ENCODE assay signal across 8 cellular contexts in genomic region chr5:180808461-180809000, GRCh38. TPM values are rescaled to one million over a fixed set of nuclear protein-coding genes. Genes with fewer than 3 reads are reported as not detected.
DNase-seq lines count a peak whose midpoint lies in the region; ATAC-seq and TF ChIP-seq lines count a peak whose summit lies in the region.

No MANE protein-coding gene starts in this region.

- no peaks in the 10 kb centered on the region for H3K27me3 Mint-ChIP-seq in activated T-helper 2 cell treated with anti-CD3 and anti-CD28 coated beads, Interferon-gamma antibody, Interleukin-2, Interleukin-4, amounts not matched to agents 10 μg/mL and 5 μg/mL and 100 μg/mL, durations not matched to agents 14 hours and 24 hours and 36 hours (ENCODE audit: low read depth)

- no peak for TF ChIP-seq POLR2A in testis (IDR thresholded peaks at IDR 0.05)

- H3K4me1 ChIP-seq in left lung (peaks cover 42 to 77% of the 10 kb centered on the region in 2 donors), testis (peaks cover 65% of the 10 kb centered on the region), aorta (ENCODE audit: control insufficient read depth in 1 of 2, insufficient read depth in 2 of 2, low read length in 2 of 2) (peaks cover 5 to 15% of the 10 kb centered on the region in 2 donors)

- peak; percentile 3 for DNase-seq in activated CD4-positive, alpha-beta T cell treated with anti-CD3 and anti-CD28 coated beads for 48 hours
- no peak for DNase-seq in activated CD4-positive, alpha-beta T cell treated with anti-CD3 and anti-CD28 coated beads, Interleukin-2, amount 50 U/mL, for 4 hours
- no peak for DNase-seq in activated T-helper 2 cell treated with anti-CD3 and anti-CD28 coated beads, Interferon-gamma antibody, Interleukin-2, Interleukin-4, amounts not matched to agents 10 μg/mL and 5 μg/mL and 100 μg/mL, durations not matched to agents 14 hours and 24 hours and 36 hours (ENCODE audit: low spot score)
- DNase-seq in left lung = peak in 1 of 2 donors; percentile 30
- DNase-seq in testis = peak; percentile 12
- no peak for DNase-seq in putamen (ENCODE audit: low spot score)
- DNase-seq in DMS 273 (lab: John Stamatoyannopoulos, UW; ENCODE audit: unreplicated experiment) = no peak
- no peak for DNase-seq in aorta

- H3K27me3 ChIP-seq in left lung (no peaks in the 10 kb centered on the region), testis (no peaks in the 10 kb centered on the region), aorta (ENCODE audit: control insufficient read depth in 1 of 2, insufficient read depth in 2 of 2, low read length in 1 of 2) (no peaks in the 10 kb centered on the region)

- no peaks in the 10 kb centered on the region for H3K9me3 ChIP-seq in left lung
- no peaks in the 10 kb centered on the region for H3K9me3 ChIP-seq in testis
- H3K9me3 ChIP-seq in aorta (ENCODE audit: control insufficient read depth, low read length) = no peaks in the 10 kb centered on the region

- H3K36me3 ChIP-seq in left lung (peaks cover 0 to 21% of the 10 kb centered on the region in 2 donors), testis (ENCODE audit: low read depth, missing control alignments) (no peaks in the 10 kb centered on the region), aorta (ENCODE audit: control insufficient read depth in 1 of 2, insufficient read depth in 2 of 2, low read length in 1 of 2) (no peaks in the 10 kb centered on the region)

- TF ChIP-seq CTCF in left lung (IDR thresholded peaks at IDR 0.05) = no peak
- no peak for TF ChIP-seq CTCF in testis (IDR thresholded peaks at IDR 0.05)

- H3K4me3 ChIP-seq in left lung (peak overlapping the region; percentile 65 to 99), testis (no peak overlapping the region), aorta (ENCODE audit: low read length in 2 of 2) (peak overlapping the region in 1 of 2 donors; percentile 43)

- H3K4me3 Mint-ChIP-seq in activated T-helper 2 cell treated with anti-CD3 and anti-CD28 coated beads, Interferon-gamma antibody, Interleukin-2, Interleukin-4, amounts not matched to agents 10 μg/mL and 5 μg/mL and 100 μg/mL, durations not matched to agents 14 hours and 24 hours and 36 hours (ENCODE audit: low read depth) = peak overlapping the region; percentile 79

- peak overlapping the region; percentile 99 for H3K27ac Mint-ChIP-seq in activated T-helper 2 cell treated with anti-CD3 and anti-CD28 coated beads, Interferon-gamma antibody, Interleukin-2, Interleukin-4, amounts not matched to agents 10 μg/mL and 5 μg/mL and 100 μg/mL, durations not matched to agents 14 hours and 24 hours and 36 hours

- H3K27ac ChIP-seq in left lung (peak overlapping the region; percentile 97 to 100), testis (peak overlapping the region; percentile 72 to 100), aorta (ENCODE audit: low read depth in 1 of 2, low read length in 2 of 2) (peak overlapping the region in 1 of 2 donors; percentile 22)

- no peaks in the 10 kb centered on the region for H3K9me3 Mint-ChIP-seq in activated T-helper 2 cell treated with anti-CD3 and anti-CD28 coated beads, Interferon-gamma antibody, Interleukin-2, Interleukin-4, amounts not matched to agents 10 μg/mL and 5 μg/mL and 100 μg/mL, durations not matched to agents 14 hours and 24 hours and 36 hours

- intact Hi-C loops in activated T-helper 2 cell treated with anti-CD3 and anti-CD28 coated beads, Interferon-gamma antibody, Interleukin-2, Interleukin-4, amounts not matched to agents 10 μg/mL and 5 μg/mL and 100 μg/mL, durations not matched to agents 14 hours and 24 hours and 36 hours (cut with micrococcal nuclease) = loop anchor here (5.0 kb wide), 1 partner anchor 1186 kb away; the partner anchor contains the start of gene HNRNPH1
- intact Hi-C loops in left lung (cut with DNase I) (no loop called here), testis (cut with DNase I; ENCODE audit: low total_unique reads) (no loop called here), aorta (cut with DNase I) (loop anchor here in 1 of 2 donors (10.0 kb wide), 1 partner anchor 436 kb away; the partner anchor contains the start of gene RACK1)

- 62 to 70% methylated on average over 5 of the region's 5 CpGs for WGBS in testis, 2 donors
- 58 to 72% methylated on average over 5 of the region's 5 CpGs for WGBS in aorta, 2 donors

- peaks cover 65% of the 10 kb centered on the region for H3K4me1 Mint-ChIP-seq in activated T-helper 2 cell treated with anti-CD3 and anti-CD28 coated beads, Interferon-gamma antibody, Interleukin-2, Interleukin-4, amounts not matched to agents 10 μg/mL and 5 μg/mL and 100 μg/mL, durations not matched to agents 14 hours and 24 hours and 36 hours (ENCODE audit: low read depth)

- ATAC-seq in left lung (no peak), aorta (ENCODE audit: low FRiP score) (no peak)

- H3K36me3 Mint-ChIP-seq in activated T-helper 2 cell treated with anti-CD3 and anti-CD28 coated beads, Interferon-gamma antibody, Interleukin-2, Interleukin-4, amounts not matched to agents 10 μg/mL and 5 μg/mL and 100 μg/mL, durations not matched to agents 14 hours and 24 hours and 36 hours (ENCODE audit: low read depth) = peaks cover 41% of the 10 kb centered on the region

RNA-seq across cellular contexts. Expression of gene MGAT1, which starts 5.9 kb away (rescaled TPM):
- 122 TPM in 2 replicates for total RNA-seq in activated T-helper 2 cell treated with anti-CD3 and anti-CD28 coated beads, Interferon-gamma antibody, Interleukin-2, Interleukin-4, amounts not matched to agents 10 μg/mL and 5 μg/mL and 100 μg/mL, durations not matched to agents 14 hours and 24 hours and 36 hours
- total RNA-seq in left lung (100 to 1,000 TPM; 160 to 263 TPM), testis (100 to 1,000 TPM in 1 of 2 donors, 10 to 100 TPM in 1; 95.8 to 136 TPM), aorta (100 to 1,000 TPM; 143 to 180 TPM)
- polyA plus RNA-seq in testis (ENCODE audit: insufficient read depth, low read depth, low replicate concordance) (106 TPM), aorta (10 to 100 TPM; 60.5 to 79.5 TPM)

RNA-seq across cellular contexts. Expression of gene ZFP62, which starts 52.5 kb away (rescaled TPM):
- total RNA-seq in activated T-helper 2 cell treated with anti-CD3 and anti-CD28 coated beads, Interferon-gamma antibody, Interleukin-2, Interleukin-4, amounts not matched to agents 10 μg/mL and 5 μg/mL and 100 μg/mL, durations not matched to agents 14 hours and 24 hours and 36 hours = 28.2 and 28.8 TPM in 2 replicates
- total RNA-seq in left lung (10 to 100 TPM; 21.4 to 22.1 TPM), testis (10 to 100 TPM; 27.1 to 32.3 TPM), aorta (10 to 100 TPM; 20.2 to 24.7 TPM)
- polyA plus RNA-seq in testis (ENCODE audit: insufficient read depth, low read depth, low replicate concordance) (29.2 TPM), aorta (10 to 100 TPM in 1 of 2 donors, 1 to 10 TPM in 1; 6.5 to 12.0 TPM)

Comparison
In these comparisons a context has a peak if more than half of its experiments do, and no peak if none do; other contexts are left out.
1. DNase-seq: peak in activated CD4-positive, alpha-beta T cell treated with anti-CD3 and anti-CD28 coated beads for 48 hours (single experiment) and testis (single experiment); none in activated CD4-positive, alpha-beta T cell treated with anti-CD3 and anti-CD28 coated beads, Interleukin-2, amount 50 U/mL, for 4 hours (0 of 2), activated T-helper 2 cell treated with anti-CD3 and anti-CD28 coated beads, Interferon-gamma antibody, Interleukin-2, Interleukin-4, amounts not matched to agents 10 μg/mL and 5 μg/mL and 100 μg/mL, durations not matched to agents 14 hours and 24 hours and 36 hours (single experiment), putamen (single experiment), DMS 273 (single experiment) and aorta (0 of 2).
2. H3K4me3 ChIP-seq: peak in left lung (2 of 2); none in testis (0 of 2).